Comparison of ENCODE assay signal across 1 cellular context in genomic region chr10:109976657-109977056, GRCh38.
TF ChIP-seq lines count a peak whose summit lies in the region.

No MANE protein-coding gene starts in this region.

TF ChIP-seq in HepG2, 621 proteins besides CTCF, POLR2A, EP300 and RAD21 (continued from another document and continues in another):
- 0 out of 2 replicates have a peak, but pooled peaks have one; percentile 11 for TF ChIP-seq PAXIP1 (CRISPR knock-in tag; conservative IDR thresholded peaks at IDR 0.05)
- no peak for TF ChIP-seq GMEB1 (CRISPR knock-in tag; IDR thresholded peaks at IDR 0.05; ENCODE audit: borderline replicate concordance)
- peak; percentile 66; the same call in 1 of the 2 replicates for TF ChIP-seq TBX3 (IDR thresholded peaks at IDR 0.05; ENCODE audit: borderline replicate concordance)
- TF ChIP-seq SIX1 (CRISPR knock-in tag; IDR thresholded peaks at IDR 0.05; ENCODE audit: borderline replicate concordance): peak; percentile 30; the same call in 1 of the 2 replicates
- TF ChIP-seq ELF3 (CRISPR knock-in tag; IDR thresholded peaks at IDR 0.05): peak; percentile 53; the same call in 1 of the 2 replicates
- TF ChIP-seq RARA (CRISPR knock-in tag; IDR thresholded peaks at IDR 0.05): no peak
- TF ChIP-seq ZNF512 (CRISPR knock-in tag; IDR thresholded peaks at IDR 0.05): no peak
- TF ChIP-seq REL (CRISPR knock-in tag; conservative IDR thresholded peaks at IDR 0.05): no peak
- TF ChIP-seq JDP2 (CRISPR knock-in tag; IDR thresholded peaks at IDR 0.05; ENCODE audit: borderline replicate concordance): no peak
- TF ChIP-seq CSRNP2 (CRISPR knock-in tag; conservative IDR thresholded peaks at IDR 0.05; ENCODE audit: low read depth): no peak
- TF ChIP-seq TEF (CRISPR knock-in tag; IDR thresholded peaks at IDR 0.05): no peak
- TF ChIP-seq ZSCAN9 (CRISPR knock-in tag; IDR thresholded peaks at IDR 0.05; ENCODE audit: borderline replicate concordance): no peak
- no peak for TF ChIP-seq GTF3A (CRISPR knock-in tag; conservative IDR thresholded peaks at IDR 0.05)
- TF ChIP-seq KDM1A (CRISPR knock-in tag; IDR thresholded peaks at IDR 0.05): no peak
- no peak for TF ChIP-seq NFAT5 (CRISPR knock-in tag; IDR thresholded peaks at IDR 0.05)
- no peak for TF ChIP-seq ZNF274 (CRISPR knock-in tag; IDR thresholded peaks at IDR 0.05)
- no peak for TF ChIP-seq ZNF766 (CRISPR knock-in tag; IDR thresholded peaks at IDR 0.05; ENCODE audit: borderline replicate concordance)
- TF ChIP-seq ZSCAN5A (CRISPR knock-in tag; IDR thresholded peaks at IDR 0.05; ENCODE audit: borderline replicate concordance): no peak
- no peak for TF ChIP-seq JUN (CRISPR knock-in tag; IDR thresholded peaks at IDR 0.05)
- no peak for TF ChIP-seq EZH2 (conservative IDR thresholded peaks at IDR 0.05; ENCODE audit: low read depth, low read length)
- no peak for TF ChIP-seq JUND (CRISPR knock-in tag; IDR thresholded peaks at IDR 0.05)
- TF ChIP-seq FOXP1 (IDR thresholded peaks at IDR 0.05): no peak
- TF ChIP-seq FOXP1 (CRISPR knock-in tag; IDR thresholded peaks at IDR 0.05): 0 out of 2 replicates have a peak, but pooled peaks have one; percentile 33
- TF ChIP-seq NFIC (IDR thresholded peaks at IDR 0.05; ENCODE audit: low read length): 0 out of 2 replicates have a peak, but pooled peaks have one; percentile 38
- TF ChIP-seq POGZ (CRISPR knock-in tag; IDR thresholded peaks at IDR 0.05): no peak
- TF ChIP-seq NFKBIZ (CRISPR knock-in tag; IDR thresholded peaks at IDR 0.05): no peak
- TF ChIP-seq U2AF2 (IDR thresholded peaks at IDR 0.05; ENCODE audit: low read depth, low read length): no peak
- no peak for TF ChIP-seq ZFAT (CRISPR knock-in tag; conservative IDR thresholded peaks at IDR 0.05)
- no peak for TF ChIP-seq MNT (IDR thresholded peaks at IDR 0.05)
- no peak for TF ChIP-seq U2AF1 (optimal IDR thresholded peaks at IDR 0.05; ENCODE audit: low read depth, low read length)
- TF ChIP-seq MAFF (IDR thresholded peaks at IDR 0.05; ENCODE audit: low read depth, low read length): no peak
- TF ChIP-seq HINFP (CRISPR knock-in tag; IDR thresholded peaks at IDR 0.05; ENCODE audit: low read depth): no peak
- peak; percentile 42; the same call in 1 of the 2 replicates for TF ChIP-seq GATAD2A (CRISPR knock-in tag; IDR thresholded peaks at IDR 0.05)
- TF ChIP-seq ZNF556 (CRISPR knock-in tag; IDR thresholded peaks at IDR 0.05; ENCODE audit: borderline replicate concordance): no peak
- TF ChIP-seq TCF12 (IDR thresholded peaks at IDR 0.05): no peak
- no peak for TF ChIP-seq TCF12 (CRISPR knock-in tag; IDR thresholded peaks at IDR 0.05)
- TF ChIP-seq ATF7-NPFF (CRISPR knock-in tag; IDR thresholded peaks at IDR 0.05; ENCODE audit: low read depth): no peak
- 0 out of 2 replicates have a peak, but pooled peaks have one; percentile 51 for TF ChIP-seq ONECUT2 (CRISPR knock-in tag; IDR thresholded peaks at IDR 0.05)
- no peak for TF ChIP-seq ZNF607 (CRISPR knock-in tag; IDR thresholded peaks at IDR 0.05; ENCODE audit: borderline replicate concordance)
- TF ChIP-seq ZNF749 (CRISPR knock-in tag; IDR thresholded peaks at IDR 0.05; ENCODE audit: borderline replicate concordance): no peak
- no peak for TF ChIP-seq ZFP36L2 (CRISPR knock-in tag; IDR thresholded peaks at IDR 0.05)
- TF ChIP-seq IRF2 (CRISPR knock-in tag; IDR thresholded peaks at IDR 0.05): no peak
